ENCODE assay signal across 8 cellular contexts in the genomic region with DNA sequence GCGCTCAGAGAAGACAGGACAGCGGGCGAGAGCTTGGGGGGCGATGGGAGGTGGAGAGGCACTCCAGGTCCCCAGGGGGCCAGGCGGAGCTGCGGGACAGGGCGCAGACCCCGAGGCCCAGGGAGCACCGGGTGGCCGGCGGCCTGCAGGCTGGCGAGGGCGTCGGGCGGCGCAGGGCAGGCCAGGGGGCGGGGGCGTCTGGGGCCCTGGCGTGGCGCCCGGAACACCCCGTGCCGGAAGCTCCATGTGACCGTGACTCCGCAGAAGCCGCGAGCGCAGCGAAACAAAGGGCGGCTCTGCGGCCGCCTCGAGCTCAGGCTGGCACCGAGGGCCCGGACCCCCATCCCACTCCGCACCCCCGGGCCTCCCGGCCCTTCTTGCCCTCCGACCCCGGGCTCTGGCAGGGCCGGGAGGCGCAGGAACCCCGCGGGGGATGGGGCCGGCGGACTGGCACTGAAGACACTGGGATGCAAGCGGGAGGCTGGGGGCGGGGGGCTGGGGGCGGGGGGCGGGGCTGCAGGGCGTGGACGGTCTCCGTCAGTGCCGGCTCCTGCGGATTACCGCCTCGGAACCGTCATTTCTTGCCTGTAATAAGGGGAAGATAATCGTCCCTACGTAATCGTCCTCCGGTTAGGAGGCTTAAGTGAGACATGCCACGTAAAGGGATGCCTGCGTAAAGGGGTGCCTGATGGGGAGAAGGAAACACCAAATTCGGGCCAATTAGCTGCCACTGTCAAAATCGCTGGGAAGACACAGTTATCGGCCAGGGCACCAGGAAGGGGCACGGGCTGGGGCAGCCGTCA. TPM values are rescaled to one million over a fixed set of nuclear protein-coding genes. Genes with fewer than 3 reads are reported as not detected.
DNase-seq lines count a peak whose midpoint lies in the region; ATAC-seq and TF ChIP-seq lines count a peak whose summit lies in the region.

No MANE protein-coding gene starts in this region.

- no peaks in the 10 kb centered on the region for H3K36me3 ChIP-seq in stomach

- no peaks in the 10 kb centered on the region for H3K9me3 ChIP-seq in stomach

- WGBS in stomach, 5 donors: 2 to 5% (median 3%) methylated on average over 33 to 69 of the region's 69 CpGs

- peak overlapping the region; percentile 86 for H3K4me3 Mint-ChIP-seq in neural crest cell

- H3K27ac Mint-ChIP-seq in neural crest cell (ENCODE audit: unreplicated experiment): peak overlapping the region; percentile 99

- no peaks in the 10 kb centered on the region for H3K27me3 Mint-ChIP-seq in neural crest cell (ENCODE audit: low read depth)

- no peaks in the 10 kb centered on the region for H3K9me3 Mint-ChIP-seq in neural crest cell

- TF ChIP-seq POLR2A in stomach (IDR thresholded peaks at IDR 0.05): no peak

- H3K4me1 ChIP-seq in stomach: peaks cover 46 to 68% (median 66%) of the 10 kb centered on the region in 4 donors

- peaks cover 22% of the 10 kb centered on the region for H3K4me1 Mint-ChIP-seq in neural crest cell

- no peaks in the 10 kb centered on the region for H3K36me3 Mint-ChIP-seq in neural crest cell (ENCODE audit: low read depth)

- H3K4me3 ChIP-seq in stomach: peak overlapping the region; percentile 31 to 48 (median 47)

- ATAC-seq in GM19452 (IDR thresholded peaks at IDR 0.05; ENCODE audit: unreplicated experiment) (peak; percentile 91), HG03565 (IDR thresholded peaks at IDR 0.05; ENCODE audit: unreplicated experiment) (peak; percentile 66)

- DNase-seq in CMK (ENCODE audit: low read depth) (peak; percentile 57), fibroblast of the conjunctiva (ENCODE audit: low read depth) (peak; percentile 68), neural crest cell (ENCODE audit: low read depth, low spot score) (peak; percentile 59), stomach (peak; percentile 93)
- DNase-seq in activated T-helper 9 cell treated with anti-CD3 and anti-CD28 coated beads, Interleukin-2, amount 50 U/mL, for 16 hours (ENCODE audit: low read depth): peak; percentile 62

- H3K27me3 ChIP-seq in stomach: no peaks in the 10 kb centered on the region

- no peak for TF ChIP-seq CTCF in neural crest cell (conservative IDR thresholded peaks at IDR 0.05)
- no peak for TF ChIP-seq CTCF in stomach (IDR thresholded peaks at IDR 0.05)

- peak; percentile 86 for TF ChIP-seq EP300 in stomach (IDR thresholded peaks at IDR 0.05)

- H3K27ac ChIP-seq in stomach: peak overlapping the region; percentile 94 to 98 (median 97)

- intact Hi-C loops in stomach (cut with DNase I; ENCODE audit: low total_unique reads): no loop called here

TF ChIP-seq in PFSK-1, 5 proteins besides CTCF, POLR2A, EP300 and RAD21:
- TF ChIP-seq POLR2AphosphoS5 (IDR thresholded peaks at IDR 0.05; ENCODE audit: low read depth, low read length) (peak; percentile 51; the same call in 1 of the 2 replicates), FOXP2 (optimal IDR thresholded peaks at IDR 0.05; ENCODE audit: borderline replicate concordance, extremely low read depth, extremely low read length, insufficient read depth) (peak; percentile 91), TAF1 (IDR thresholded peaks at IDR 0.05; ENCODE audit: borderline replicate concordance, insufficient read depth, low read length) (no peak), SIN3A (IDR thresholded peaks at IDR 0.05; ENCODE audit: borderline replicate concordance, insufficient read depth, low read length) (no peak)
- TF ChIP-seq, protein P1, sequence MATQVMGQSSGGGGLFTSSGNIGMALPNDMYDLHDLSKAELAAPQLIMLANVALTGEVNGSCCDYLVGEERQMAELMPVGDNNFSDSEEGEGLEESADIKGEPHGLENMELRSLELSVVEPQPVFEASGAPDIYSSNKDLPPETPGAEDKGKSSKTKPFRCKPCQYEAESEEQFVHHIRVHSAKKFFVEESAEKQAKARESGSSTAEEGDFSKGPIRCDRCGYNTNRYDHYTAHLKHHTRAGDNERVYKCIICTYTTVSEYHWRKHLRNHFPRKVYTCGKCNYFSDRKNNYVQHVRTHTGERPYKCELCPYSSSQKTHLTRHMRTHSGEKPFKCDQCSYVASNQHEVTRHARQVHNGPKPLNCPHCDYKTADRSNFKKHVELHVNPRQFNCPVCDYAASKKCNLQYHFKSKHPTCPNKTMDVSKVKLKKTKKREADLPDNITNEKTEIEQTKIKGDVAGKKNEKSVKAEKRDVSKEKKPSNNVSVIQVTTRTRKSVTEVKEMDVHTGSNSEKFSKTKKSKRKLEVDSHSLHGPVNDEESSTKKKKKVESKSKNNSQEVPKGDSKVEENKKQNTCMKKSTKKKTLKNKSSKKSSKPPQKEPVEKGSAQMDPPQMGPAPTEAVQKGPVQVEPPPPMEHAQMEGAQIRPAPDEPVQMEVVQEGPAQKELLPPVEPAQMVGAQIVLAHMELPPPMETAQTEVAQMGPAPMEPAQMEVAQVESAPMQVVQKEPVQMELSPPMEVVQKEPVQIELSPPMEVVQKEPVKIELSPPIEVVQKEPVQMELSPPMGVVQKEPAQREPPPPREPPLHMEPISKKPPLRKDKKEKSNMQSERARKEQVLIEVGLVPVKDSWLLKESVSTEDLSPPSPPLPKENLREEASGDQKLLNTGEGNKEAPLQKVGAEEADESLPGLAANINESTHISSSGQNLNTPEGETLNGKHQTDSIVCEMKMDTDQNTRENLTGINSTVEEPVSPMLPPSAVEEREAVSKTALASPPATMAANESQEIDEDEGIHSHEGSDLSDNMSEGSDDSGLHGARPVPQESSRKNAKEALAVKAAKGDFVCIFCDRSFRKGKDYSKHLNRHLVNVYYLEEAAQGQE (IDR thresholded peaks at IDR 0.05; ENCODE audit: insufficient read depth in 1 of 2, low read depth in 2 of 2, low read length in 2 of 2): no peak

RNA-seq across cellular contexts. Expression of a gene that starts 19.2 kb away (rescaled TPM):
- polyA plus RNA-seq in PFSK-1 (2012; ENCODE audit: insufficient read length, low read depth): 2.5 TPM
- total RNA-seq in neural crest cell (0.34 and 1.2 TPM in 2 replicates), stomach (10 to 100 TPM in 2 of 5 donors, 1 to 10 TPM in 1, not detected in 2; 2.2 to 14.5 (median 13.4) TPM)
- 1 to 10 TPM; 1.1 to 2.3 (median 1.2) TPM for polyA plus RNA-seq in stomach

RNA-seq across cellular contexts. Expression of a gene that starts 27.5 kb away (rescaled TPM):
- 4.3 TPM for polyA plus RNA-seq in PFSK-1 (2012; ENCODE audit: insufficient read length, low read depth)
- total RNA-seq in neural crest cell (24.3 and 32.6 TPM in 2 replicates), stomach (100 to 1,000 TPM in 2 of 5 donors, 10 to 100 TPM in 3; 35.0 to 135 (median 50.8) TPM)
- polyA plus RNA-seq in stomach: 100 to 1,000 TPM; 146 to 350 (median 157) TPM

Comparison
In these comparisons a context has a peak if more than half of its experiments do, and no peak if none do; other contexts are left out.
1. Peak in every context shown above with its lines: DNase-seq, ATAC-seq, H3K4me3 ChIP-seq and H3K27ac ChIP-seq.